Comparison of ENCODE assay signal across 1 cellular context in the genomic region with DNA sequence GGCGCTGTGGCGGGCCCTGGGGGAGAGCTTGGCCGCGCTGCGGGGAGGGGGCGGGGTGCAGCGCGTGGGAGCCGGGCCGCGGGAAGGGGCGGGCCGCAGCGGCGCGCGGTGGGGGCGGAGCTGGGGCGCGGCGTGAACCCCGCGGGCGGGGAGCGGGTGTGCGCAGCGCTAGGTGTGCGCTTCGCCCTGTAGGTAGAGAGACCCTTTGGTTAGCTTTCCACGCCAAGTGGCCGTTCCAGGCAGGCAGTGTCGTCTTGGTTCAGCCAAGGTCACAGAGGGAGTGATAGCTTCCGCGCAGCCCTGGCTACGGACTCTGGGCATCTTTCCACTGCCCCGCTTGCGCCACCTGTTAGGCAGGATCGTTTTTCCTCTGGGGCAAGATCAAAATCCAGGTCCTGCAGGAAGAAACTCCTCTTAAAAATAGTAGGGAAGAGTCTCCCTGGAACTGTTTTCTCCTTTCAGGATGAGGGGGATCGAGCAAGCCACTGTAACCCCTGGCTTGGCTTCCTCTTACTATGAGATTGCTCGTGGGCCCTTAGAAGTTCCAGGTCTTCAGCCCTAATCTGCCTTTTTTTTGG.
TF ChIP-seq lines count a peak whose summit lies in the region.

No MANE protein-coding gene starts in this region.

TF ChIP-seq in GM23338, 12 proteins besides CTCF, POLR2A, EP300 and RAD21:
- TF ChIP-seq POLR2AphosphoS5 (IDR thresholded peaks at IDR 0.05; ENCODE audit: low read depth), result no peak
- TF ChIP-seq CREB1 (CRISPR knock-in tag; IDR thresholded peaks at IDR 0.05; ENCODE audit: low read depth), result no peak
- no peak for TF ChIP-seq EZH2phosphoT487 (IDR thresholded peaks at IDR 0.05; ENCODE audit: unreplicated experiment)
- TF ChIP-seq, protein P1, sequence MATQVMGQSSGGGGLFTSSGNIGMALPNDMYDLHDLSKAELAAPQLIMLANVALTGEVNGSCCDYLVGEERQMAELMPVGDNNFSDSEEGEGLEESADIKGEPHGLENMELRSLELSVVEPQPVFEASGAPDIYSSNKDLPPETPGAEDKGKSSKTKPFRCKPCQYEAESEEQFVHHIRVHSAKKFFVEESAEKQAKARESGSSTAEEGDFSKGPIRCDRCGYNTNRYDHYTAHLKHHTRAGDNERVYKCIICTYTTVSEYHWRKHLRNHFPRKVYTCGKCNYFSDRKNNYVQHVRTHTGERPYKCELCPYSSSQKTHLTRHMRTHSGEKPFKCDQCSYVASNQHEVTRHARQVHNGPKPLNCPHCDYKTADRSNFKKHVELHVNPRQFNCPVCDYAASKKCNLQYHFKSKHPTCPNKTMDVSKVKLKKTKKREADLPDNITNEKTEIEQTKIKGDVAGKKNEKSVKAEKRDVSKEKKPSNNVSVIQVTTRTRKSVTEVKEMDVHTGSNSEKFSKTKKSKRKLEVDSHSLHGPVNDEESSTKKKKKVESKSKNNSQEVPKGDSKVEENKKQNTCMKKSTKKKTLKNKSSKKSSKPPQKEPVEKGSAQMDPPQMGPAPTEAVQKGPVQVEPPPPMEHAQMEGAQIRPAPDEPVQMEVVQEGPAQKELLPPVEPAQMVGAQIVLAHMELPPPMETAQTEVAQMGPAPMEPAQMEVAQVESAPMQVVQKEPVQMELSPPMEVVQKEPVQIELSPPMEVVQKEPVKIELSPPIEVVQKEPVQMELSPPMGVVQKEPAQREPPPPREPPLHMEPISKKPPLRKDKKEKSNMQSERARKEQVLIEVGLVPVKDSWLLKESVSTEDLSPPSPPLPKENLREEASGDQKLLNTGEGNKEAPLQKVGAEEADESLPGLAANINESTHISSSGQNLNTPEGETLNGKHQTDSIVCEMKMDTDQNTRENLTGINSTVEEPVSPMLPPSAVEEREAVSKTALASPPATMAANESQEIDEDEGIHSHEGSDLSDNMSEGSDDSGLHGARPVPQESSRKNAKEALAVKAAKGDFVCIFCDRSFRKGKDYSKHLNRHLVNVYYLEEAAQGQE (IDR thresholded peaks at IDR 0.05; ENCODE audit: unreplicated experiment), result no peak
- TF ChIP-seq ZNF331 (CRISPR knock-in tag; IDR thresholded peaks at IDR 0.05; ENCODE audit: low read depth), result no peak
- no peak for TF ChIP-seq ZNF114 (CRISPR knock-in tag; IDR thresholded peaks at IDR 0.05)
- no peak for TF ChIP-seq JUNB (IDR thresholded peaks at IDR 0.05; ENCODE audit: unreplicated experiment)
- no peak for TF ChIP-seq NANOG (IDR thresholded peaks at IDR 0.05; ENCODE audit: borderline replicate concordance)
- no peak for TF ChIP-seq ZNF462 (CRISPR knock-in tag; IDR thresholded peaks at IDR 0.05)
- no peak for TF ChIP-seq EZH2 (IDR thresholded peaks at IDR 0.05; ENCODE audit: low read depth, unreplicated experiment)
- TF ChIP-seq ETS1 (IDR thresholded peaks at IDR 0.05), result no peak
- no peak for TF ChIP-seq STAT1 (IDR thresholded peaks at IDR 0.05; ENCODE audit: unreplicated experiment)
